ENCODE assay signal across 20 cellular contexts in the genomic region with DNA sequence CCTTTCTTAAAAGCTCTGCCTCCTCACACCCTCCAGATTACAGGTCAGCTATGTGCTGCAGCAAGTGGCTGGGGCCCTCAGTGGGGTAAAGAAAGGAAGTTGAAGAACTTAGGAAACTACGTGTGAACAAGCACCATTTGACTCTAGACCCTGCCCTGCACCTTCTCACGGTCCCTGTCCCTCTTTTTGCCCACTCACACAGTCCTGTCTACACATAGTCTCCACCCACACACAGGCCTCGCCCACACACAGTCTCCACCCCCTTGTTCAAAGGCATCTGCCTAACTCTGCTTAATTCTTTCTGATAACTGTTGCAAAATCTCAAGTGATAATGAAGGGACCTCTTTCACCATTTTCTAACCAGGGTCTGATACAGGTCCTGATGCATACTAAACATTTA. TPM values are rescaled to one million over a fixed set of nuclear protein-coding genes. Genes with fewer than 3 reads are reported as not detected.
"Had no signal": no experiment of that assay in that cellular context is flagged by ENCODE, and none has a peak within 500 bp of the region (broad histone marks: within the 10 kb centered on the region; RNA-seq: fewer than 3 reads in every experiment).

No MANE protein-coding gene starts in this region.

- H3K4me3 Mint-ChIP-seq: activated CD4-positive, alpha-beta T cell treated with anti-CD3 and anti-CD28 coated beads, Interleukin-2, amount 10 ng/mL, durations not matched to agents 7 days and 5 days; naive B cell; stimulated activated effector memory CD8-positive, alpha-beta T cell treated with anti-CD3 and anti-CD28 coated beads, Interleukin-12 subunit alpha, Interleukin-12 subunit beta, amount 100 ng/mL, for 72 hours had no signal

- H3K4me1 Mint-ChIP-seq: activated CD4-positive, alpha-beta T cell treated with anti-CD3 and anti-CD28 coated beads, Interleukin-2, amount 10 ng/mL, durations not matched to agents 7 days and 5 days; naive B cell; stimulated activated effector memory CD8-positive, alpha-beta T cell treated with anti-CD3 and anti-CD28 coated beads, Interleukin-12 subunit alpha, Interleukin-12 subunit beta, amount 100 ng/mL, for 72 hours had no signal

- DNase-seq: activated CD4-positive, alpha-beta T cell treated with anti-CD3 and anti-CD28 coated beads, Interleukin-2, amount 10 ng/mL, durations not matched to agents 7 days and 5 days; activated CD8-positive, alpha-beta memory T cell treated with anti-CD3 and anti-CD28 coated beads for 24 hours; activated gamma-delta T cell; dermis blood vessel endothelial cell; effector memory CD4-positive, alpha-beta T cell; foreskin fibroblast; glutamatergic neuron; hippocampal formation; left cardiac atrium; mesenchymal stem cell; mucosa of descending colon; naive B cell; sigmoid colon; stimulated activated CD4-positive, alpha-beta T cell treated with anti-CD3 and anti-CD28 coated beads, Interleukin-4, amount 100 ng/mL, for 24 hours; stomach; T-helper 9 cell; upper lobe of left lung had no signal

- H3K27ac Mint-ChIP-seq: activated CD4-positive, alpha-beta T cell treated with anti-CD3 and anti-CD28 coated beads, Interleukin-2, amount 10 ng/mL, durations not matched to agents 7 days and 5 days; naive B cell; stimulated activated effector memory CD8-positive, alpha-beta T cell treated with anti-CD3 and anti-CD28 coated beads, Interleukin-12 subunit alpha, Interleukin-12 subunit beta, amount 100 ng/mL, for 72 hours had no signal

- H3K9me3 Mint-ChIP-seq: activated CD4-positive, alpha-beta T cell treated with anti-CD3 and anti-CD28 coated beads, Interleukin-2, amount 10 ng/mL, durations not matched to agents 7 days and 5 days; stimulated activated effector memory CD8-positive, alpha-beta T cell treated with anti-CD3 and anti-CD28 coated beads, Interleukin-12 subunit alpha, Interleukin-12 subunit beta, amount 100 ng/mL, for 72 hours had no signal

- H3K36me3 Mint-ChIP-seq: activated naive CD4-positive, alpha-beta T cell treated with anti-CD3 and anti-CD28 coated beads, Interleukin-2, amount 50 U/mL, for 72 hours; naive B cell; stimulated activated effector memory CD8-positive, alpha-beta T cell treated with anti-CD3 and anti-CD28 coated beads, Interleukin-12 subunit alpha, Interleukin-12 subunit beta, amount 100 ng/mL, for 72 hours had no signal

RNA-seq across cellular contexts. Expression of gene TMPRSS5, which starts 59.0 kb away (rescaled TPM):
- total RNA-seq: renal cortical epithelial cell had no signal
